Comparison of ENCODE assay signal across 7 cellular contexts in the genomic region with DNA sequence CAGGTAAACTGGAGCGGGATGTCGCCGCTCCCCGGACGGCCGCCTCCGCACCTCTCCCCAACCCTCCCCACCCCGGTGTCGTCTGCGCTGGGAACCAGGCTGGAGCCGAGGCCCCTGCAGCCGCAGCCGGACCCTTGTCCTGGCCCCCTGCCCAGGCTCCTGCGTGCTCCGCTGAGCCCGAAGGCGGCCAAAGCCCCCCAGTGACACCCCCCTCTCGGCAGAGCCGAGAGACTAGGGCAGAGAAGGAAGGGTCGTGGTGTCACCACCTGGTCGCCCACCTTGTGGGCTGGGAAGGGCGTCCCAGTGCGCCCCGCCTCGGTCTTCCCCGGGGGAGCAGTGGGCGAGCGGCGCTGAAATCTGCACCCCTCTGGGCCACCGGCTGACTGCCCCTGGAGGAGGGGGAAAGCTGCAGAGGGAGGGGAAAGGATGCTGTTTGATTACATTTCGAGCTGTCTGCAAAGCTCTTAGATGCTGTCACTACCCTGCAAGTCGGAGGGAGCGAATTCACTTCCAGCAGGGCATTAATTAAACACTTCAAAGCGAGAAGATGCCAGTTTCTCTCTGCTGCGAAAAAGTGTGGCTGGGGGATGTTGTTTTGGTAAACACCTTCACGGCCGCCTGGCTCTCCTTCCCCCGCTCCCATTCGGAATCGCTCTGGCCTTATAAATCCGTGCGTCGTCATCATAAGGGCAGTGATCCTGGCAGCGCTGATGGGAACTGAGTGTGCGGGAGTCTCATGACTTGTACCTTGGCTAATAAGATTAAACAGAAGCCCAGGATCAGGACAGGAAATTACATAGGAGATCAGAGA. TPM values are rescaled to one million over a fixed set of nuclear protein-coding genes. Genes with fewer than 3 reads are reported as not detected.
DNase-seq lines count a peak whose midpoint lies in the region; ATAC-seq and TF ChIP-seq lines count a peak whose summit lies in the region.

No MANE protein-coding gene starts in this region.

- no peaks in the 10 kb centered on the region for H3K36me3 Mint-ChIP-seq in neural progenitor cell

- H3K27me3 ChIP-seq in H7 (ENCODE audit: control insufficient read depth, insufficient read depth, low read length) (peaks cover 21% of the 10 kb centered on the region), PC-3 (ENCODE audit: low read length) (no peaks in the 10 kb centered on the region), neural progenitor cell (peaks cover 32% of the 10 kb centered on the region)

- no peaks in the 10 kb centered on the region for H3F3A ChIP-seq in PC-3 (ENCODE audit: low read length, unreplicated experiment)
- no peaks in the 10 kb centered on the region for H3F3A ChIP-seq in neural progenitor cell (ENCODE audit: low read depth)

- peak overlapping the region; percentile 86 for H3K4me3 Mint-ChIP-seq in neural progenitor cell

- H3K27ac Mint-ChIP-seq in neural progenitor cell: no peak overlapping the region

- H3K4me1 Mint-ChIP-seq in neural progenitor cell: peaks cover 27% of the 10 kb centered on the region

- H3K27ac ChIP-seq in PC-3 (ENCODE audit: low read length) (no peak overlapping the region), neural progenitor cell (no peak overlapping the region)

- H3K36me3 ChIP-seq in H7 (replicated peaks; ENCODE audit: control insufficient read depth, insufficient read depth, low read length) (no peaks in the 10 kb centered on the region), PC-3 (ENCODE audit: low read depth, low read length) (no peaks in the 10 kb centered on the region), neural progenitor cell (no peaks in the 10 kb centered on the region)

- H3K9ac ChIP-seq in PC-3 (ENCODE audit: low read length) (peak overlapping the region; percentile 34), neural progenitor cell (no peak overlapping the region)

- H3K4me3 ChIP-seq in H7 (ENCODE audit: insufficient read depth, low read depth, low read length): peak overlapping the region; percentile 49
- peak overlapping the region; percentile 90 for H3K4me3 ChIP-seq in PC-3 (ENCODE audit: low read length)
- H3K4me3 ChIP-seq in fibroblast of pulmonary artery (replicated peaks; ENCODE audit: low read depth, low read length): peak overlapping the region; percentile 55
- peak overlapping the region; percentile 74 for H3K4me3 ChIP-seq in neural progenitor cell

- H3K4me2 ChIP-seq in PC-3 (ENCODE audit: low read length) (peak overlapping the region; percentile 88), neural progenitor cell (peak overlapping the region; percentile 100)

- POLR2A ChIA-PET in PC-3 (lab: Charles Lee; ENCODE audit: unreplicated experiment): no interaction called here

- H3K79me2 ChIP-seq in PC-3 (ENCODE audit: low read length) (peaks cover 10% of the 10 kb centered on the region; the same call in 1 of the 2 replicates), neural progenitor cell (ENCODE audit: low read depth) (no peaks in the 10 kb centered on the region)

- H2AFZ ChIP-seq in PC-3 (ENCODE audit: low read length) (peak overlapping the region; percentile 91), neural progenitor cell (replicated peaks) (peak overlapping the region; percentile 74)

- H4K20me1 ChIP-seq in PC-3 (ENCODE audit: low read length): no peaks in the 10 kb centered on the region
- H4K20me1 ChIP-seq in neural progenitor cell (ENCODE audit: low read depth): no peaks in the 10 kb centered on the region

- H3K9me3 Mint-ChIP-seq in neural progenitor cell: no peaks in the 10 kb centered on the region

- peaks cover 27% of the 10 kb centered on the region for H3K4me1 ChIP-seq in PC-3 (ENCODE audit: insufficient read depth, low read length)
- peaks cover 10% of the 10 kb centered on the region for H3K4me1 ChIP-seq in neural progenitor cell

- no peaks in the 10 kb centered on the region for H3K9me3 ChIP-seq in PC-3 (ENCODE audit: low read length)
- no peaks in the 10 kb centered on the region for H3K9me3 ChIP-seq in neural progenitor cell (ENCODE audit: low read depth)

- DNase-seq in H7 (peak; percentile 62), PC-3 (peak; percentile 57), fibroblast of pulmonary artery (ENCODE audit: low read depth) (peak; percentile 44), neural progenitor cell (ENCODE audit: low spot score) (peak; percentile 33), mesenteric fat pad (ENCODE audit: low spot score) (no peak), HuH-7 (ENCODE audit: low spot score) (no peak), DMS79 (lab: John Stamatoyannopoulos, UW) (no peak)

- ATAC-seq in PC-3: peak; percentile 34

- no TSS peak for BruUV-seq in PC-3 (replicated peaks; lab: Mats Ljungman, UMichigan)

- H3K9me2 ChIP-seq in PC-3 (replicated peaks; ENCODE audit: low read length): no peaks in the 10 kb centered on the region

- H3K27me3 Mint-ChIP-seq in neural progenitor cell (ENCODE audit: insufficient read depth, low read depth): peaks cover 5% of the 10 kb centered on the region

- intact Hi-C loops in PC-3 (cut with micrococcal nuclease): no loop called here

- TF ChIP-seq CTCF in PC-3 (conservative IDR thresholded peaks at IDR 0.05; ENCODE audit: low read depth, low read length) (no peak), fibroblast of pulmonary artery (IDR thresholded peaks at IDR 0.05; ENCODE audit: low read length, missing control alignments) (no peak), neural progenitor cell (IDR thresholded peaks at IDR 0.05) (no peak)

- CTCF ChIA-PET in PC-3 (lab: Charles Lee): interaction anchor here (0.7 to 1.0 kb wide), 3 partner anchors 50 to 98 kb away, joined by 3 to 4 read pairs (median 4); no protein-coding TSS in a partner anchor

RNA-seq across cellular contexts. Expression of a gene that starts 0.6 kb away (rescaled TPM):
- 1.4 and 1.8 TPM in 2 replicates for total RNA-seq in H7 (2014; rRNA removed; shearing (Covaris generic))
- 2.4 and 6.5 TPM in 2 replicates for total RNA-seq in PC-3 (2014; rRNA removed)
- total RNA-seq in neural progenitor cell (ENCODE audit: low replicate concordance): 0.53 and 0.79 TPM in 2 replicates
- 4.3 TPM for total RNA-seq in mesenteric fat pad

Comparison
In these comparisons a context has a peak if more than half of its experiments do, and no peak if none do; other contexts are left out.
1. DNase-seq: peak in H7 (single experiment), PC-3 (single experiment), fibroblast of pulmonary artery (single experiment) and neural progenitor cell (single experiment); none in mesenteric fat pad (single experiment), HuH-7 (single experiment) and DMS79 (single experiment).
2. Peak in every context shown above with its lines, with median percentiles within 50 percentile points of each other: H3K4me3 ChIP-seq.